ENCODE assay signal across 10 cellular contexts in genomic region chr1:214282696-214283225, GRCh38. TPM values are rescaled to one million over a fixed set of nuclear protein-coding genes. Genes with fewer than 3 reads are reported as not detected.
A peak's percentile ranks its signal among the peaks of the same experiment; 100 is the strongest.
DNase-seq lines count a peak whose midpoint lies in the region; ATAC-seq and TF ChIP-seq lines count a peak whose summit lies in the region.
"Had no signal": no experiment of that assay in that cellular context is flagged by ENCODE, and none has a peak within 500 bp of the region (broad histone marks: within the 10 kb centered on the region; RNA-seq: fewer than 3 reads in every experiment).

No MANE protein-coding gene starts in this region.

- H3K4me1 Mint-ChIP-seq in activated CD8-positive, alpha-beta T cell treated with anti-CD3 and anti-CD28 coated beads, Interleukin-2, amount 10 ng/mL, durations not matched to agents 7 days and 5 days (ENCODE audit: low read depth) = peaks cover 48% of the 10 kb centered on the region
- H3K4me1 Mint-ChIP-seq in glutamatergic neuron (ENCODE audit: low read depth, unreplicated experiment) (peaks cover 5% of the 10 kb centered on the region), type B pancreatic cell (ENCODE audit: unreplicated experiment) (peaks cover 35% of the 10 kb centered on the region)

- ATAC-seq in activated CD8-positive, alpha-beta T cell treated with anti-CD3 and anti-CD28 coated beads, Interleukin-2, amount 10 ng/mL, durations not matched to agents 7 days and 5 days = no peak
- ATAC-seq in GM21737 (IDR thresholded peaks at IDR 0.05; ENCODE audit: unreplicated experiment) = no peak

- H3K27ac Mint-ChIP-seq in activated CD8-positive, alpha-beta T cell treated with anti-CD3 and anti-CD28 coated beads, Interleukin-2, amount 10 ng/mL, durations not matched to agents 7 days and 5 days = peak overlapping the region; percentile 39
- H3K27ac Mint-ChIP-seq in glutamatergic neuron (ENCODE audit: unreplicated experiment) (no peak overlapping the region), type B pancreatic cell (peak overlapping the region; percentile 41)

- CTCF ChIA-PET in activated CD8-positive, alpha-beta T cell treated with anti-CD3 and anti-CD28 coated beads, Interleukin-2, amount 10 ng/mL, durations not matched to agents 7 days and 5 days (lab: Charles Lee) = interaction anchor here (0.9 to 2.9 kb wide), 6 partner anchors 21 to 50 kb away, joined by 3 to 17 read pairs (median 4); no protein-coding TSS in a partner anchor

- peak; percentile 7 for DNase-seq in stimulated activated CD4-positive, alpha-beta T cell treated with anti-CD3 and anti-CD28 coated beads, Interleukin-4, amount 100 ng/mL, for 1 hour
- no peak for DNase-seq in stimulated activated CD4-positive, alpha-beta T cell treated with anti-CD3 and anti-CD28 coated beads, Interleukin-4, amount 100 ng/mL, for 24 hours
- DNase-seq in activated CD8-positive, alpha-beta T cell treated with anti-CD3 and anti-CD28 coated beads, Interleukin-2, amount 10 ng/mL, durations not matched to agents 7 days and 5 days = no peak
- DNase-seq in glutamatergic neuron (no peak), type B pancreatic cell (ENCODE audit: extremely low spot score, unreplicated experiment) (no peak), KBM-7 (no peak), Kasumi-1 (lab: John Stamatoyannopoulos, UW) (no peak)
- DNase-seq: hypothalamus, NCI-H510A had no signal

- H3K4me3 Mint-ChIP-seq in activated CD8-positive, alpha-beta T cell treated with anti-CD3 and anti-CD28 coated beads, Interleukin-2, amount 10 ng/mL, durations not matched to agents 7 days and 5 days = peak overlapping the region; percentile 84
- H3K4me3 Mint-ChIP-seq in glutamatergic neuron (ENCODE audit: unreplicated experiment) (peak overlapping the region; percentile 84), type B pancreatic cell (peak overlapping the region; percentile 91)

- H3K27me3 Mint-ChIP-seq in activated CD8-positive, alpha-beta T cell treated with anti-CD3 and anti-CD28 coated beads, Interleukin-2, amount 10 ng/mL, durations not matched to agents 7 days and 5 days (ENCODE audit: low read depth) = no peaks in the 10 kb centered on the region
- H3K27me3 Mint-ChIP-seq in glutamatergic neuron (ENCODE audit: unreplicated experiment) (peaks cover 7% of the 10 kb centered on the region), type B pancreatic cell (no peaks in the 10 kb centered on the region)

- POLR2A ChIA-PET in activated CD8-positive, alpha-beta T cell treated with anti-CD3 and anti-CD28 coated beads, Interleukin-2, amount 10 ng/mL, durations not matched to agents 7 days and 5 days (lab: Charles Lee) = no interaction called here

- H3K36me3 Mint-ChIP-seq in activated CD8-positive, alpha-beta T cell treated with anti-CD3 and anti-CD28 coated beads, Interleukin-2, amount 10 ng/mL, durations not matched to agents 7 days and 5 days (ENCODE audit: low read depth) = peaks cover 1% of the 10 kb centered on the region
- H3K36me3 Mint-ChIP-seq in glutamatergic neuron (ENCODE audit: unreplicated experiment) = peaks cover 5% of the 10 kb centered on the region
- peaks cover 11% of the 10 kb centered on the region for H3K36me3 Mint-ChIP-seq in type B pancreatic cell

- in situ Hi-C loops in KBM-7 (cut with MboI; ENCODE audit: low pct_unique_long_range_greater_than_20kb, low sequenced_read_pairs) = no loop called here

- TF ChIP-seq CTCF in glutamatergic neuron (IDR thresholded peaks at IDR 0.05; ENCODE audit: partially characterized antibody, unreplicated experiment) (no peak), type B pancreatic cell (conservative IDR thresholded peaks at IDR 0.05) (no peak)

- H3K9me3 Mint-ChIP-seq in activated CD8-positive, alpha-beta T cell treated with anti-CD3 and anti-CD28 coated beads, Interleukin-2, amount 10 ng/mL, durations not matched to agents 7 days and 5 days (ENCODE audit: insufficient read depth) = no peaks in the 10 kb centered on the region
- H3K9me3 Mint-ChIP-seq in glutamatergic neuron (ENCODE audit: unreplicated experiment) (peaks cover 7% of the 10 kb centered on the region), type B pancreatic cell (no peaks in the 10 kb centered on the region)

RNA-seq across cellular contexts. Expression of gene SMYD2, which starts 1.8 kb away (rescaled TPM):
- total RNA-seq in activated CD8-positive, alpha-beta T cell treated with anti-CD3 and anti-CD28 coated beads, Interleukin-2, amount 10 ng/mL, durations not matched to agents 7 days and 5 days = 10 to 100 TPM; 37.2 to 38.4 TPM
- total RNA-seq in glutamatergic neuron (ENCODE audit: unreplicated experiment) (26.0 TPM), type B pancreatic cell (ENCODE audit: low replicate concordance) (24.8 and 35.5 TPM in 2 replicates)
